Comparison of ENCODE assay signal across 16 cellular contexts in genomic region chr9:114027901-114028465, GRCh38. TPM values are rescaled to one million over a fixed set of nuclear protein-coding genes. Genes with fewer than 3 reads are reported as not detected.
DNase-seq lines count a peak whose midpoint lies in the region; ATAC-seq and TF ChIP-seq lines count a peak whose summit lies in the region.
"Had no signal": no experiment of that assay in that cellular context is flagged by ENCODE, and none has a peak within 500 bp of the region (broad histone marks: within the 10 kb centered on the region; RNA-seq: fewer than 3 reads in every experiment).

No MANE protein-coding gene starts in this region.

- H3K4me1 ChIP-seq in BLaER1 (peaks cover 67% of the 10 kb centered on the region), colonic mucosa (no peaks in the 10 kb centered on the region), sigmoid colon (no peaks in the 10 kb centered on the region)
- H3K4me1 ChIP-seq: HAP-1 had no signal

- H3K36me3 ChIP-seq in BLaER1: peaks cover 91% of the 10 kb centered on the region
- H3K36me3 ChIP-seq in colonic mucosa: no peaks in the 10 kb centered on the region
- H3K36me3 ChIP-seq in sigmoid colon: peaks cover 0 to 5% (median 2%) of the 10 kb centered on the region in 4 donors

- intact Hi-C loops in colonic mucosa (cut with DNase I): no loop called here
- intact Hi-C loops in sigmoid colon (cut with DNase I): no loop called here

- peak overlapping the region; percentile 78 for H3K4me2 ChIP-seq in BLaER1

- H3K4me3 ChIP-seq in BLaER1 (no peak overlapping the region), colonic mucosa (no peak overlapping the region), sigmoid colon (no peak overlapping the region)
- H3K4me3 ChIP-seq: HAP-1 had no signal

- no peak for TF ChIP-seq EP300 in sigmoid colon (IDR thresholded peaks at IDR 0.05)

- WGBS in sigmoid colon, 2 donors: 95% methylated on average over 4 of the region's 4 CpGs

- DNase-seq in colonic mucosa: peak; percentile 7
- peak; percentile 12 for DNase-seq in left lobe of liver (ENCODE audit: low spot score)
- peak; percentile 20 for DNase-seq in sigmoid colon
- no peak for DNase-seq in UCSD-AML1 (lab: John Stamatoyannopoulos, UW; ENCODE audit: unreplicated experiment)
- DNase-seq in NCI-H2029 treated with DMSO at 0.1 percent for 48 hours (lab: John Stamatoyannopoulos, UW): no peak
- DNase-seq: ACHN; CD4-positive, alpha-beta memory T cell; DMS79; HFFc6; KG1 had no signal

- H3K27ac ChIP-seq in BLaER1: peak overlapping the region; percentile 78
- H3K27ac ChIP-seq in colonic mucosa: no peak overlapping the region
- H3K27ac ChIP-seq in sigmoid colon: no peak overlapping the region
- H3K27ac ChIP-seq: C4-2B had no signal

- H3K9me3 ChIP-seq in BLaER1: peaks cover 26% of the 10 kb centered on the region
- no peaks in the 10 kb centered on the region for H3K9me3 ChIP-seq in colonic mucosa
- H3K9me3 ChIP-seq in sigmoid colon: peaks cover 0 to 12% (median 0%) of the 10 kb centered on the region in 4 donors

- H3K27me3 ChIP-seq in BLaER1 (no peaks in the 10 kb centered on the region), colonic mucosa (no peaks in the 10 kb centered on the region), sigmoid colon (no peaks in the 10 kb centered on the region)

- no peak for ATAC-seq in left lobe of liver
- no peak for ATAC-seq in GM21381 (IDR thresholded peaks at IDR 0.05; ENCODE audit: unreplicated experiment)

- TF ChIP-seq CTCF in colonic mucosa (IDR thresholded peaks at IDR 0.05) (no peak), sigmoid colon (IDR thresholded peaks at IDR 0.05) (no peak)

- no peak for TF ChIP-seq POLR2A in sigmoid colon (IDR thresholded peaks at IDR 0.05)

- H3K9ac ChIP-seq in BLaER1 (peak overlapping the region; percentile 46), colonic mucosa (ENCODE audit: low read depth in 2 of 2, low read length in 2 of 2) (no peak overlapping the region)

- no peaks in the 10 kb centered on the region for H4K20me1 ChIP-seq in BLaER1

RNA-seq across cellular contexts. Expression of gene AMBP, which starts 50.1 kb away (rescaled TPM):
- total RNA-seq in colonic mucosa (1 to 10 TPM; 1.5 to 5.7 TPM), left lobe of liver (6,364 TPM), sigmoid colon (not detected)
- under 1 TPM in 1 of 3 donors, not detected in 2; 0.66 TPM for polyA plus RNA-seq in sigmoid colon
- total RNA-seq: CD4-positive, alpha-beta memory T cell; G401; HFFc6 had no signal
- polyA plus RNA-seq: CD4-positive, alpha-beta memory T cell; IgD-negative memory B cell had no signal

Comparison
In these comparisons a context has a peak if more than half of its experiments do, and no peak if none do; other contexts are left out.
1. DNase-seq: peak in colonic mucosa (single experiment), left lobe of liver (single experiment) and sigmoid colon (single experiment); none in UCSD-AML1 (single experiment) and NCI-H2029 treated with DMSO at 0.1 percent for 48 hours (single experiment).
2. RNA of gene AMBP, which starts 50.1 kb away (total RNA-seq): 6,364 TPM in left lobe of liver (single experiment); 1.5 to 5.7 TPM in colonic mucosa and not detected in sigmoid colon; every median in the first group is over 100 times any median in the second.